ENCODE assay signal across 9 cellular contexts in genomic region chr3:53252105-53252946, GRCh38. TPM values are rescaled to one million over a fixed set of nuclear protein-coding genes. Genes with fewer than 3 reads are reported as not detected.
DNase-seq lines count a peak whose midpoint lies in the region; ATAC-seq and TF ChIP-seq lines count a peak whose summit lies in the region.
"Had no signal": no experiment of that assay in that cellular context is flagged by ENCODE, and none has a peak within 500 bp of the region (broad histone marks: within the 10 kb centered on the region; RNA-seq: fewer than 3 reads in every experiment).

No MANE protein-coding gene starts in this region.

- TF ChIP-seq CTCF in DOHH2 (IDR thresholded peaks at IDR 0.05; ENCODE audit: low read depth, low read length, poor library complexity, severe bottlenecking) (no peak), chondrocyte (IDR thresholded peaks at IDR 0.05) (no peak), nephron (IDR thresholded peaks at IDR 0.05; ENCODE audit: unreplicated experiment in 3 of 3) (no peak)

- no peaks in the 10 kb centered on the region for H3K9me3 ChIP-seq in DOHH2 (ENCODE audit: control insufficient read depth, insufficient read depth, low read length)

- H3K9me3 Mint-ChIP-seq in chondrocyte (ENCODE audit: low read depth), result no peaks in the 10 kb centered on the region
- H3K9me3 Mint-ChIP-seq in nephron, result no peaks in the 10 kb centered on the region

- peaks cover 61% of the 10 kb centered on the region for H3K4me1 Mint-ChIP-seq in chondrocyte (ENCODE audit: low read depth)
- peaks cover 17% of the 10 kb centered on the region for H3K4me1 Mint-ChIP-seq in nephron

- H3K27ac ChIP-seq in DOHH2 (ENCODE audit: low read depth, low read length), result peak overlapping the region; percentile 92

- no peaks in the 10 kb centered on the region for H3K36me3 Mint-ChIP-seq in chondrocyte (ENCODE audit: low read depth)
- H3K36me3 Mint-ChIP-seq in nephron (ENCODE audit: low read depth), result peaks cover 4% of the 10 kb centered on the region

- peak overlapping the region; percentile 96 for H3K4me2 ChIP-seq in DOHH2 (ENCODE audit: low read length)

- H3K79me2 ChIP-seq in DOHH2 (ENCODE audit: control insufficient read depth, low read length), result peaks cover 88% of the 10 kb centered on the region

- H3K4me3 Mint-ChIP-seq in chondrocyte (ENCODE audit: unreplicated experiment) (peak overlapping the region; percentile 89), nephron (peak overlapping the region; percentile 55 to 69 (median 57))

- H3K4me3 ChIP-seq in DOHH2 (ENCODE audit: low read length), result peak overlapping the region; percentile 93

- H3K36me3 ChIP-seq in DOHH2 (ENCODE audit: control insufficient read depth, low read length), result peaks cover 65% of the 10 kb centered on the region

- H3K27me3 ChIP-seq in DOHH2 (ENCODE audit: control insufficient read depth, low read length), result no peaks in the 10 kb centered on the region

- peaks cover 52% of the 10 kb centered on the region for H4K20me1 ChIP-seq in DOHH2 (ENCODE audit: control insufficient read depth, insufficient read depth, low read depth, low read length)

- DNase-seq in NAMALWA (ENCODE audit: low spot score), result peak; percentile 8
- no peak for DNase-seq in chondrocyte (ENCODE audit: low spot score)
- DNase-seq in globus pallidus (ENCODE audit: low spot score), result no peak
- no peak for DNase-seq in OCI-M1 (lab: John Stamatoyannopoulos, UW)
- DNase-seq in stimulated activated CD8-positive, alpha-beta memory T cell treated with anti-CD3 and anti-CD28 coated beads, Interleukin-4, amount 100 ng/mL, for 48 hours, result no peak
- DNase-seq: NCI-H1048 had no signal

- H3F3A ChIP-seq in DOHH2 (ENCODE audit: control insufficient read depth, insufficient read depth), result peaks cover 23% of the 10 kb centered on the region

- H3K4me1 ChIP-seq in DOHH2 (ENCODE audit: control insufficient read depth, low read length), result peaks cover 74% of the 10 kb centered on the region

- no peaks in the 10 kb centered on the region for H3K9me2 ChIP-seq in DOHH2 (replicated peaks; ENCODE audit: control insufficient read depth, low read length)

- no peak for ATAC-seq in GM21825 (IDR thresholded peaks at IDR 0.05; ENCODE audit: unreplicated experiment)

- peak overlapping the region; percentile 92 for H3K27ac Mint-ChIP-seq in chondrocyte (ENCODE audit: unreplicated experiment)
- peak overlapping the region; percentile 32 to 74 (median 56) for H3K27ac Mint-ChIP-seq in nephron

- H3K27me3 Mint-ChIP-seq in chondrocyte (ENCODE audit: low read depth) (no peaks in the 10 kb centered on the region), nephron (ENCODE audit: low read depth) (no peaks in the 10 kb centered on the region)

RNA-seq across cellular contexts. Expression of gene TKT, which starts 3.5 kb away (rescaled TPM):
- total RNA-seq in chondrocyte, result 165 to 299 TPM (median 169 TPM) in 3 replicates
